In genomic region chr13:73222627-73223026, GRCh38 we compare ENCODE assay signal across 19 cellular contexts.
"Had no signal": no experiment of that assay in that cellular context is flagged by ENCODE, and none has a peak within 500 bp of the region (broad histone marks: within the 10 kb centered on the region; RNA-seq: fewer than 3 reads in every experiment).

No MANE protein-coding gene starts in this region.

- H3K27ac ChIP-seq: esophagus muscularis mucosa, pancreas, thoracic aorta, upper lobe of left lung, WERI-Rb-1 had no signal

- H3K27me3 ChIP-seq: esophagus muscularis mucosa, pancreas, upper lobe of left lung had no signal

- DNase-seq: activated CD4-positive, alpha-beta T cell treated with anti-CD3 and anti-CD28 coated beads for 1 hour; activated CD4-positive, alpha-beta T cell treated with anti-CD3 and anti-CD28 coated beads, Interleukin-2, amount 50 U/mL, for 1 hour; activated gamma-delta T cell treated with Interleukin-2 at 50 U/mL for 16 hours; central memory CD4-positive, alpha-beta T cell; dermis blood vessel endothelial cell; effector memory CD8-positive, alpha-beta T cell; head of caudate nucleus; midbrain; pancreas; right cardiac atrium; stimulated activated naive CD4-positive, alpha-beta T cell treated with Interleukin-2 at 50 U/mL for 16 hours; upper lobe of left lung; WERI-Rb-1 had no signal

- H3K9me3 Mint-ChIP-seq: effector memory CD8-positive, alpha-beta T cell; nephron had no signal

- H3K36me3 ChIP-seq: esophagus muscularis mucosa, pancreas, thoracic aorta, upper lobe of left lung, WERI-Rb-1 had no signal

- ATAC-seq: pancreas, right cardiac atrium had no signal

- H3K27me3 Mint-ChIP-seq: effector memory CD8-positive, alpha-beta T cell had no signal

- H3K4me3 ChIP-seq: esophagus muscularis mucosa, pancreas, thoracic aorta, upper lobe of left lung had no signal

- H3K27ac Mint-ChIP-seq: activated CD8-positive, alpha-beta T cell treated with anti-CD3 and anti-CD28 coated beads, Interleukin-2, amount 10 ng/mL, durations not matched to agents 7 days and 5 days; activated naive CD4-positive, alpha-beta T cell treated with anti-CD3 and anti-CD28 coated beads, Interleukin-2, amount 50 U/mL, for 72 hours; effector memory CD8-positive, alpha-beta T cell; T-helper 2 cell treated with Interferon-gamma antibody and Interleukin-4, amounts not matched to agents 5 μg/mL and 100 μg/mL, for 36 hours had no signal

- H3K9me3 ChIP-seq: esophagus muscularis mucosa, pancreas, thoracic aorta, upper lobe of left lung had no signal

- H3K4me1 ChIP-seq: esophagus muscularis mucosa, pancreas, upper lobe of left lung had no signal

- H3K4me3 Mint-ChIP-seq: activated CD8-positive, alpha-beta T cell treated with anti-CD3 and anti-CD28 coated beads, Interleukin-2, amount 10 ng/mL, durations not matched to agents 7 days and 5 days; effector memory CD8-positive, alpha-beta T cell; nephron had no signal

- H3K4me1 Mint-ChIP-seq: nephron had no signal

- H3K36me3 Mint-ChIP-seq: activated naive CD4-positive, alpha-beta T cell treated with anti-CD3 and anti-CD28 coated beads, Interleukin-2, amount 50 U/mL, for 72 hours had no signal
